In the genomic region with DNA sequence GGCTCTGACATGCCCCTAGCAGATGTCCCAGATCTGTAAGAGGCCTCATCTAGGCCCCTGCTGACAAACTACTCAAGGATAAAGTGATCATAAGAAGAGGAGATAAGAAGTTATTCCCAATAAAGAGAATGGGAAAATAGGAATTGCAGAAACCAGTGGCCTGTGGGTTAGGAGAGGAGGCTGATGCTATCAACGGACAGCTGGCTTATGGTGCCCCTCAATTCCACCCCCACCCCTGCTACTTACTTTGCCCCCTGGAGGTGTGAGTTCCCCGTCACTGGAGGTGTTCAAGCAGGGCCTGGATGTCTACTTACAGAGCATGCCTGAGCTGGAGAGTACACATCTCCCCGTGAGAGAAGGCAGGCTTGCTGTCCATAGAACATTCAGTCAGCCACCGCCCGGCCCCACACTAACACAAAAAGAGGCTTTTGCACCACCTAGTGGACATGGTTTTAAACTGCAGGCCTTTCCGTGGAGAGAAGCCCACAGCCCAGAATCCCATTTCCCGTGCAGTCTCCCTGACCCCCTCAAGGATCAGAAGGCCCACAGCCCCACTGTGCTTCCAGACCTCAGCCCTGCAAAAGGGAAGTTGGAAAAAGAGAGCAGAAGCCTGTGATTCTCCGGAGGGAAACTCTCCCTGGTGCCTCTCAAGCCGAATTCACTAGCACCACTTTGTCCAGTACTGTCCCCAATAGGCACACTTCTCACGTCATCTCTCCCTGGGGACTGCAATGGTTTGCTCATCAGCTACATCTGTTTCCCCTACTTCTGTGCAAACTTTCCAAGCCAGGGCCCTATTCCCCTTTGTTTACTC, we compare ENCODE assay signal across 9 cellular contexts. TPM values are rescaled to one million over a fixed set of nuclear protein-coding genes. Genes with fewer than 3 reads are reported as not detected.
DNase-seq lines count a peak whose midpoint lies in the region; ATAC-seq, FAIRE-seq and TF ChIP-seq lines count a peak whose summit lies in the region.
"Had no signal": no experiment of that assay in that cellular context is flagged by ENCODE, and none has a peak within 500 bp of the region (broad histone marks: within the 10 kb centered on the region; RNA-seq: fewer than 3 reads in every experiment).

No MANE protein-coding gene starts in this region.

- H3K9me3 ChIP-seq in Loucy (ENCODE audit: insufficient read depth, low read depth, low read length) (no peaks in the 10 kb centered on the region), neural progenitor cell (ENCODE audit: low read depth) (no peaks in the 10 kb centered on the region)

- FAIRE-seq in RCC 7860 (lab: Jason Lieb, UNC) = no peak
- FAIRE-seq: A204.1 had no signal

- no peaks in the 10 kb centered on the region for H3K9me2 ChIP-seq in Loucy (replicated peaks; ENCODE audit: low read depth, low read length)

- H3K9me3 Mint-ChIP-seq in activated T-cell treated with anti-CD3 and anti-CD28 coated beads, Interleukin-2, amount 50 U/mL, for 72 hours = no peaks in the 10 kb centered on the region
- H3K9me3 Mint-ChIP-seq in neural progenitor cell = no peaks in the 10 kb centered on the region

- H2AFZ ChIP-seq in Loucy (ENCODE audit: low read length) (peak overlapping the region; percentile 78), neural progenitor cell (replicated peaks) (peak overlapping the region; percentile 81)

- peak; percentile 64 to 68 for ATAC-seq in activated T-cell treated with anti-CD3 and anti-CD28 coated beads, Interleukin-2, amount 50 U/mL, for 72 hours (replicated peaks in 1 of 2)

- H3K27ac ChIP-seq in neural progenitor cell = no peak overlapping the region

- peaks cover 35% of the 10 kb centered on the region for H3K4me1 Mint-ChIP-seq in activated T-cell treated with anti-CD3 and anti-CD28 coated beads, Interleukin-2, amount 50 U/mL, for 72 hours (ENCODE audit: low read depth)
- H3K4me1 Mint-ChIP-seq in neural progenitor cell = peaks cover 19% of the 10 kb centered on the region

- TF ChIP-seq CTCF in Loucy (conservative IDR thresholded peaks at IDR 0.05; ENCODE audit: low read length) = peak; percentile 87
- TF ChIP-seq CTCF in fibroblast of mammary gland (conservative IDR thresholded peaks at IDR 0.05; ENCODE audit: control insufficient read depth, insufficient read depth, low read depth, low read length) = peak; percentile 81
- TF ChIP-seq CTCF in neural progenitor cell (IDR thresholded peaks at IDR 0.05) = peak; percentile 79

- no peak overlapping the region for H3K27ac Mint-ChIP-seq in activated T-cell treated with anti-CD3 and anti-CD28 coated beads, Interleukin-2, amount 50 U/mL, for 72 hours
- no peak overlapping the region for H3K27ac Mint-ChIP-seq in neural progenitor cell

- H3K9ac ChIP-seq in Loucy (ENCODE audit: low read depth, low read length, poor library complexity, severe bottlenecking) (no peak overlapping the region), neural progenitor cell (no peak overlapping the region)

- H3K4me2 ChIP-seq in Loucy (ENCODE audit: low read depth, low read length, poor library complexity, severe bottlenecking) (peak overlapping the region; percentile 25), neural progenitor cell (no peak overlapping the region)

- H3K4me3 ChIP-seq in Loucy (ENCODE audit: low read length, poor library complexity, severe bottlenecking) (no peak overlapping the region), fibroblast of mammary gland (ENCODE audit: control insufficient read depth, low read depth, low read length) (no peak overlapping the region), neural progenitor cell (no peak overlapping the region)

- H3K79me2 ChIP-seq in Loucy (ENCODE audit: insufficient read depth, low read length) = no peaks in the 10 kb centered on the region
- H3K79me2 ChIP-seq in neural progenitor cell (ENCODE audit: low read depth) = no peaks in the 10 kb centered on the region

- H3K4me1 ChIP-seq in Loucy (ENCODE audit: insufficient read depth, low read length, poor library complexity, severe bottlenecking) (peaks cover 9% of the 10 kb centered on the region), neural progenitor cell (peaks cover 8% of the 10 kb centered on the region)

- H3K27me3 ChIP-seq in Loucy (ENCODE audit: insufficient read depth, low read length, poor library complexity, severe bottlenecking) (no peaks in the 10 kb centered on the region), neural progenitor cell (no peaks in the 10 kb centered on the region)

- DNase-seq in NK-92 treated with Interleukin-12 subunit alpha and Interleukin-12 subunit beta, amount 100 ng/mL, for 24 hours (lab: John Stamatoyannopoulos, UW) = peak; percentile 62
- DNase-seq in NK-92 (lab: John Stamatoyannopoulos, UW; ENCODE audit: unreplicated experiment) (no peak), RCC 7860 (ENCODE audit: low spot score) (peak; percentile 55), fibroblast of mammary gland (ENCODE audit: low read depth) (peak; percentile 66), neural progenitor cell (ENCODE audit: low spot score) (peak; percentile 90), stromal cell of bone marrow (ENCODE audit: low read depth) (peak; percentile 65)
- DNase-seq in activated T-cell treated with anti-CD3 and anti-CD28 coated beads, Interleukin-2, amount 50 U/mL, for 72 hours = peak; percentile 72 to 76

- H3K36me3 Mint-ChIP-seq in activated T-cell treated with anti-CD3 and anti-CD28 coated beads, Interleukin-2, amount 50 U/mL, for 72 hours (ENCODE audit: insufficient read depth in 2 of 2) = no peaks in the 10 kb centered on the region
- no peaks in the 10 kb centered on the region for H3K36me3 Mint-ChIP-seq in neural progenitor cell

- H4K20me1 ChIP-seq in Loucy (ENCODE audit: insufficient read depth, low read length, poor library complexity, severe bottlenecking) = no peaks in the 10 kb centered on the region
- H4K20me1 ChIP-seq in neural progenitor cell (ENCODE audit: low read depth) = no peaks in the 10 kb centered on the region

- H3K27me3 Mint-ChIP-seq in activated T-cell treated with anti-CD3 and anti-CD28 coated beads, Interleukin-2, amount 50 U/mL, for 72 hours (ENCODE audit: low read depth) = peaks cover 3% of the 10 kb centered on the region
- H3K27me3 Mint-ChIP-seq in neural progenitor cell (ENCODE audit: insufficient read depth, low read depth) = peaks cover 5% of the 10 kb centered on the region

- no peak overlapping the region for H3K4me3 Mint-ChIP-seq in activated T-cell treated with anti-CD3 and anti-CD28 coated beads, Interleukin-2, amount 50 U/mL, for 72 hours
- H3K4me3 Mint-ChIP-seq in neural progenitor cell = no peak overlapping the region

- H3F3A ChIP-seq in Loucy (ENCODE audit: low read depth) (no peaks in the 10 kb centered on the region), neural progenitor cell (ENCODE audit: low read depth) (no peaks in the 10 kb centered on the region)

- H3K36me3 ChIP-seq in Loucy (ENCODE audit: insufficient read depth, low read length) (no peaks in the 10 kb centered on the region), neural progenitor cell (no peaks in the 10 kb centered on the region)

RNA-seq across cellular contexts. Expression of gene BNIP5, which starts 23.8 kb away (rescaled TPM):
- not detected for total RNA-seq in activated T-cell treated with anti-CD3 and anti-CD28 coated beads, Interleukin-2, amount 50 U/mL, for 72 hours
- total RNA-seq in neural progenitor cell (ENCODE audit: low replicate concordance) = not detected in 2 replicates

RNA-seq across cellular contexts. Expression of gene ETV7, which starts 27.0 kb away (rescaled TPM):
- 1 to 10 TPM; 1.4 to 7.4 TPM for total RNA-seq in activated T-cell treated with anti-CD3 and anti-CD28 coated beads, Interleukin-2, amount 50 U/mL, for 72 hours
- 0.09 and 0.11 TPM in 2 replicates for total RNA-seq in neural progenitor cell (ENCODE audit: low replicate concordance)
